In the genomic region with DNA sequence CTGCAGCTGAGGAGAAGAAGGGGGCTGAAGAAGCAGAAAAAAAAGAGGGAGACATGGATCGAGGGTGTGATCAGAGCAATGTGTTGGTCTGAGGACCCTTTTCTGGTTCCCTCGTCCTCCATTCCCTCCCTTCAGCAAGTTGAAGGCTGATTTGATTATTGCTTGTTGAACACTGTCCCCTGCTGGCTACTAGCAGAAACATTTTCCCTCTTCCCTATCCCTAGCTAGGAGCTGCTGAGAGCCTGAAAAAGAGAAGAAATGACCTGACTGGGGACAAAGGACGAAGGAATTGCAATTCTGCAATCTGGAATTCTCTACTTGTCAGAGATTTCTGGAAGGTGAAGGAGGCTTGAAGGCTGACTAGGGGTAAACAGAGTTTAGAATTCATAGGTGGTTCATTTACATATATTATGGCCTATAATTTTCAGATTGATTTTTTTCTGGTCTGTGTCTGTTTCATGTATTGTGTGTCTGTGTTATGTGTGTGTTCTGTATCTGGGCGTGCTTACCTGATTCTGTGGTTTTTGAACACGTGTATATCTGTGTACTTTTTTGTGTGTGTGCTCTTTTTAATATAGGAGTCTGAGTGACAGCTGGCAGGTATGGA, we compare ENCODE assay signal across 2 cellular contexts.
TF ChIP-seq lines count a peak whose summit lies in the region.

No MANE protein-coding gene starts in this region.

TF ChIP-seq in SK-N-SH, 30 proteins besides CTCF, POLR2A, EP300 and RAD21:
- TF ChIP-seq TEAD4 (IDR thresholded peaks at IDR 0.05; ENCODE audit: borderline replicate concordance, insufficient read depth) (no peak), SMC3 (IDR thresholded peaks at IDR 0.05; ENCODE audit: low read depth, low read length) (peak; percentile 73), MXI1 (IDR thresholded peaks at IDR 0.05; ENCODE audit: low read depth, low read length) (no peak)

TF ChIP-seq in H1, 55 proteins besides CTCF, POLR2A, EP300 and RAD21:
- 0 out of 2 replicates have a peak, but pooled peaks have one; percentile 54 for TF ChIP-seq SP4 (IDR thresholded peaks at IDR 0.05; ENCODE audit: low read length)
- no peak for TF ChIP-seq SIRT6 (IDR thresholded peaks at IDR 0.05; ENCODE audit: low read length)
- no peak for TF ChIP-seq JUN (IDR thresholded peaks at IDR 0.05; ENCODE audit: low read depth, low read length)
- TF ChIP-seq, protein P1, sequence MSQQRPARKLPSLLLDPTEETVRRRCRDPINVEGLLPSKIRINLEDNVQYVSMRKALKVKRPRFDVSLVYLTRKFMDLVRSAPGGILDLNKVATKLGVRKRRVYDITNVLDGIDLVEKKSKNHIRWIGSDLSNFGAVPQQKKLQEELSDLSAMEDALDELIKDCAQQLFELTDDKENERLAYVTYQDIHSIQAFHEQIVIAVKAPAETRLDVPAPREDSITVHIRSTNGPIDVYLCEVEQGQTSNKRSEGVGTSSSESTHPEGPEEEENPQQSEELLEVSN (IDR thresholded peaks at IDR 0.05), result peak; percentile 82
- TF ChIP-seq JUND (IDR thresholded peaks at IDR 0.05; ENCODE audit: low read length), result no peak
- TF ChIP-seq, protein P2, sequence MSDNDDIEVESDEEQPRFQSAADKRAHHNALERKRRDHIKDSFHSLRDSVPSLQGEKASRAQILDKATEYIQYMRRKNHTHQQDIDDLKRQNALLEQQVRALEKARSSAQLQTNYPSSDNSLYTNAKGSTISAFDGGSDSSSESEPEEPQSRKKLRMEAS (IDR thresholded peaks at IDR 0.05), result peak; percentile 53; the same call in 1 of the 2 replicates
- TF ChIP-seq YY1 (IDR thresholded peaks at IDR 0.05; ENCODE audit: low read depth, low read length), result peak; percentile 76
- TF ChIP-seq SAP30 (IDR thresholded peaks at IDR 0.05; ENCODE audit: insufficient read depth, insufficient replicate concordance, low read length), result no peak
- 0 out of 2 replicates have a peak, but pooled peaks have one; percentile 24 for TF ChIP-seq TCF12 (IDR thresholded peaks at IDR 0.05; ENCODE audit: low read depth, low read length)
TF ChIP-seq in H1: peak in this region for 5.
